Comparison of ENCODE assay signal across 13 cellular contexts in genomic region chr10:119441151-119441821, GRCh38.
DNase-seq lines count a peak whose midpoint lies in the region; ATAC-seq and TF ChIP-seq lines count a peak whose summit lies in the region.
"Had no signal": no experiment of that assay in that cellular context is flagged by ENCODE, and none has a peak within 500 bp of the region (broad histone marks: within the 10 kb centered on the region; RNA-seq: fewer than 3 reads in every experiment).

No MANE protein-coding gene starts in this region.

- ATAC-seq in left ventricle myocardium superior = peak; percentile 75
- no peak for ATAC-seq in activated naive CD8-positive, alpha-beta T cell treated with anti-CD3 and anti-CD28 coated beads, Interleukin-2, amount 50 U/mL, for 24 hours
- ATAC-seq: naive thymus-derived CD8-positive, alpha-beta T cell had no signal

- no peak overlapping the region for H3K27ac ChIP-seq in BLaER1 treated with 17β-estradiol and CSF1 and Interleukin-3, amounts not matched to agents 10 nM and 100 nM
- H3K27ac ChIP-seq in PC-9 = no peak overlapping the region

- peaks cover 1% of the 10 kb centered on the region for H3K4me1 Mint-ChIP-seq in activated naive CD8-positive, alpha-beta T cell treated with anti-CD3 and anti-CD28 coated beads, Interleukin-2, amount 50 U/mL, for 24 hours

- H3K27ac Mint-ChIP-seq in activated naive CD8-positive, alpha-beta T cell treated with anti-CD3 and anti-CD28 coated beads, Interleukin-2, amount 50 U/mL, for 24 hours = no peak overlapping the region
- H3K27ac Mint-ChIP-seq: activated CD4-positive, alpha-beta memory T cell treated with anti-CD3 and anti-CD28 coated beads, Interleukin-2, amount 10 ng/mL, durations not matched to agents 7 days and 5 days had no signal

- H3K4me3 Mint-ChIP-seq in activated naive CD8-positive, alpha-beta T cell treated with anti-CD3 and anti-CD28 coated beads, Interleukin-2, amount 50 U/mL, for 24 hours = no peak overlapping the region
- H3K4me3 Mint-ChIP-seq: activated CD4-positive, alpha-beta memory T cell treated with anti-CD3 and anti-CD28 coated beads, Interleukin-2, amount 10 ng/mL, durations not matched to agents 7 days and 5 days; naive thymus-derived CD8-positive, alpha-beta T cell had no signal

- H3K4me3 ChIP-seq in BLaER1 treated with 17β-estradiol and CSF1 and Interleukin-3, amounts not matched to agents 10 nM and 100 nM = no peak overlapping the region
- H3K4me3 ChIP-seq in skeletal muscle cell (ENCODE audit: low read depth, low read length) = no peak overlapping the region
- H3K4me3 ChIP-seq in PC-9 = no peak overlapping the region

- POLR2A ChIA-PET in PC-9 (lab: Charles Lee; ENCODE audit: unreplicated experiment) = no interaction called here

- no peaks in the 10 kb centered on the region for H3K9me2 ChIP-seq in PC-9 (ENCODE audit: insufficient read depth)

- no peak overlapping the region for H2AFZ ChIP-seq in PC-9

- H3F3A ChIP-seq in PC-9 (ENCODE audit: insufficient read depth, low read depth) = no peaks in the 10 kb centered on the region

- no peaks in the 10 kb centered on the region for H3K36me3 Mint-ChIP-seq in activated naive CD8-positive, alpha-beta T cell treated with anti-CD3 and anti-CD28 coated beads, Interleukin-2, amount 50 U/mL, for 24 hours (ENCODE audit: low read depth)

- no TSS peak for BruUV-seq in PC-9 (replicated peaks; lab: Mats Ljungman, UMichigan)

- peaks cover 0 to 31% (median 9%) of the 10 kb centered on the region in 11 experiments; a peak in 12 of 22 replicates for H4K20me1 ChIP-seq in BLaER1 treated with 17β-estradiol and CSF1 and Interleukin-3, amounts not matched to agents 10 nM and 100 nM
- H4K20me1 ChIP-seq in PC-9 (ENCODE audit: insufficient read depth) = no peaks in the 10 kb centered on the region

- peaks cover 24 to 55% (median 53%) of the 10 kb centered on the region in 10 experiments for H3K4me1 ChIP-seq in BLaER1 treated with 17β-estradiol and CSF1 and Interleukin-3, amounts not matched to agents 10 nM and 100 nM
- no peaks in the 10 kb centered on the region for H3K4me1 ChIP-seq in PC-9 (replicated peaks; ENCODE audit: insufficient read depth)

- H3K27me3 ChIP-seq in BLaER1 treated with 17β-estradiol and CSF1 and Interleukin-3, amounts not matched to agents 10 nM and 100 nM = peaks cover 0 to 31% (median 0%) of the 10 kb centered on the region in 11 experiments; a peak in 9 of 22 replicates
- H3K27me3 ChIP-seq in PC-9 (ENCODE audit: insufficient read depth, low read depth) = no peaks in the 10 kb centered on the region

- peak; percentile 60 for DNase-seq in astrocyte of the hippocampus (ENCODE audit: low read depth, low spot score)
- DNase-seq in left ventricle myocardium superior = peak; percentile 62
- DNase-seq in skeletal muscle cell (ENCODE audit: low read depth) = peak; percentile 73
- DNase-seq in NCI-H187 (lab: John Stamatoyannopoulos, UW) = no peak
- no peak for DNase-seq in activated naive CD8-positive, alpha-beta T cell treated with anti-CD3 and anti-CD28 coated beads, Interleukin-2, amount 50 U/mL, for 24 hours
- DNase-seq in PC-9 = no peak
- DNase-seq in stimulated activated CD4-positive, alpha-beta T cell treated with anti-CD3 and anti-CD28 coated beads, Interleukin-2, amount 100 ng/mL, for 24 hours = no peak
- DNase-seq: activated CD4-positive, alpha-beta memory T cell treated with anti-CD3 and anti-CD28 coated beads, Interleukin-2, amount 10 ng/mL, durations not matched to agents 7 days and 5 days; amygdala; naive thymus-derived CD8-positive, alpha-beta T cell; NCI-H1436 treated with DMSO at 0.1 percent for 48 hours; SHP77 treated with DMSO at 0.1 percent for 48 hours had no signal

- no peaks in the 10 kb centered on the region for H3K79me2 ChIP-seq in PC-9 (ENCODE audit: low read depth)

- H3K9ac ChIP-seq in BLaER1 treated with 17β-estradiol and CSF1 and Interleukin-3, amounts not matched to agents 10 nM and 100 nM = peak overlapping the region in 2 of 11 experiments; percentile 9 to 13; a peak in 2 of 22 replicates

- intact Hi-C loops in left ventricle myocardium superior (cut with micrococcal nuclease) = no loop called here
- intact Hi-C loops in PC-9 (cut with micrococcal nuclease; ENCODE audit: unreplicated experiment) = no loop called here

- TF ChIP-seq CTCF in PC-9 (conservative IDR thresholded peaks at IDR 0.05) = no peak

- peaks cover under 1 to 22% (median 8%) of the 10 kb centered on the region in 11 experiments; a peak in 15 of 22 replicates for H3K9me3 ChIP-seq in BLaER1 treated with 17β-estradiol and CSF1 and Interleukin-3, amounts not matched to agents 10 nM and 100 nM (replicated peaks in 1 of 11)
- no peaks in the 10 kb centered on the region for H3K9me3 ChIP-seq in PC-9 (ENCODE audit: insufficient read depth, low read depth)

- no peaks in the 10 kb centered on the region for H3K36me3 ChIP-seq in BLaER1 treated with 17β-estradiol and CSF1 and Interleukin-3, amounts not matched to agents 10 nM and 100 nM
- no peaks in the 10 kb centered on the region for H3K36me3 ChIP-seq in PC-9 (ENCODE audit: low read depth)

- CTCF ChIA-PET in PC-9 (lab: Charles Lee) = no interaction called here

- peak overlapping the region; percentile 47 to 93 (median 84); a peak in 20 of 22 replicates for H3K4me2 ChIP-seq in BLaER1 treated with 17β-estradiol and CSF1 and Interleukin-3, amounts not matched to agents 10 nM and 100 nM
- no peak overlapping the region for H3K4me2 ChIP-seq in PC-9

- no peaks in the 10 kb centered on the region for H3K9me3 Mint-ChIP-seq in activated naive CD8-positive, alpha-beta T cell treated with anti-CD3 and anti-CD28 coated beads, Interleukin-2, amount 50 U/mL, for 24 hours
- H3K9me3 Mint-ChIP-seq: activated CD4-positive, alpha-beta memory T cell treated with anti-CD3 and anti-CD28 coated beads, Interleukin-2, amount 10 ng/mL, durations not matched to agents 7 days and 5 days; naive thymus-derived CD8-positive, alpha-beta T cell had no signal

- H3K27me3 Mint-ChIP-seq in activated naive CD8-positive, alpha-beta T cell treated with anti-CD3 and anti-CD28 coated beads, Interleukin-2, amount 50 U/mL, for 24 hours = no peaks in the 10 kb centered on the region
- H3K27me3 Mint-ChIP-seq: activated CD4-positive, alpha-beta memory T cell treated with anti-CD3 and anti-CD28 coated beads, Interleukin-2, amount 10 ng/mL, durations not matched to agents 7 days and 5 days; naive thymus-derived CD8-positive, alpha-beta T cell had no signal

Comparison
In these comparisons a context has a peak if more than half of its experiments do, and no peak if none do; other contexts are left out.
1. DNase-seq: peak in astrocyte of the hippocampus (single experiment), left ventricle myocardium superior (single experiment) and skeletal muscle cell (single experiment); none in NCI-H187 (0 of 2), activated naive CD8-positive, alpha-beta T cell treated with anti-CD3 and anti-CD28 coated beads, Interleukin-2, amount 50 U/mL, for 24 hours (single experiment), PC-9 (0 of 2) and stimulated activated CD4-positive, alpha-beta T cell treated with anti-CD3 and anti-CD28 coated beads, Interleukin-2, amount 100 ng/mL, for 24 hours (0 of 2).